Comparison of ENCODE assay signal across 22 cellular contexts in genomic region chr2:70702711-70703395, GRCh38.
DNase-seq lines count a peak whose midpoint lies in the region; ATAC-seq, FAIRE-seq and TF ChIP-seq lines count a peak whose summit lies in the region.
"Had no signal": no experiment of that assay in that cellular context is flagged by ENCODE, and none has a peak within 500 bp of the region (broad histone marks: within the 10 kb centered on the region; RNA-seq: fewer than 3 reads in every experiment).

No MANE protein-coding gene starts in this region.

- ATAC-seq in left ventricle myocardium superior (no peak), GM21360 (IDR thresholded peaks at IDR 0.05; ENCODE audit: unreplicated experiment) (no peak), right lobe of liver (no peak)

- intact Hi-C loops in left ventricle myocardium superior (cut with micrococcal nuclease): no loop called here
- intact Hi-C loops in activated T-helper 1 cell treated with anti-CD3 and anti-CD28 coated beads, Interleukin-12 subunit alpha, Interleukin-12 subunit beta, Interleukin-2, Interleukin-4 antibody, amounts not matched to agents 30 ng/mL and 10 ng/mL and 1 ng/mL, durations not matched to agents 14 hours and 24 hours and 36 hours (cut with micrococcal nuclease): no loop called here
- intact Hi-C loops in right lobe of liver (cut with DNase I): no loop called here

- H2AFZ ChIP-seq in astrocyte (ENCODE audit: low read depth, low read length): peak overlapping the region; percentile 25

- H3K36me3 ChIP-seq in right atrium auricular region (no peaks in the 10 kb centered on the region), astrocyte (ENCODE audit: insufficient read depth, low read length) (no peaks in the 10 kb centered on the region), right lobe of liver (no peaks in the 10 kb centered on the region)
- H3K36me3 ChIP-seq: Peyer's patch had no signal

- H3K4me1 ChIP-seq in right atrium auricular region: no peaks in the 10 kb centered on the region
- H3K4me1 ChIP-seq in astrocyte (ENCODE audit: insufficient read depth, low read length): peaks cover 8% of the 10 kb centered on the region
- H3K4me1 ChIP-seq in right lobe of liver: no peaks in the 10 kb centered on the region
- H3K4me1 ChIP-seq: Peyer's patch had no signal

- H3K27ac ChIP-seq in right atrium auricular region (no peak overlapping the region), astrocyte (ENCODE audit: low read depth, low read length) (no peak overlapping the region), right lobe of liver (no peak overlapping the region)
- H3K27ac ChIP-seq: C4-2B, Peyer's patch had no signal

- no peaks in the 10 kb centered on the region for H3K79me2 ChIP-seq in astrocyte (ENCODE audit: insufficient read depth, low read length)

- TF ChIP-seq CTCF in right atrium auricular region (IDR thresholded peaks at IDR 0.05): no peak
- no peak for TF ChIP-seq CTCF in astrocyte (IDR thresholded peaks at IDR 0.05; ENCODE audit: insufficient read depth, low read depth, low read length)
- no peak for TF ChIP-seq CTCF in right lobe of liver (IDR thresholded peaks at IDR 0.05)

- DNase-seq in right atrium auricular region (ENCODE audit: low spot score): peak; percentile 34
- DNase-seq in left ventricle myocardium superior: no peak
- no peak for DNase-seq in astrocyte (ENCODE audit: low read depth)
- peak; percentile 29 for DNase-seq in islet precursor cell
- DNase-seq in urothelium cell line (ENCODE audit: low spot score): no peak
- no peak for DNase-seq in activated T-helper 1 cell treated with anti-CD3 and anti-CD28 coated beads, Interleukin-12 subunit alpha, Interleukin-12 subunit beta, Interleukin-2, Interleukin-4 antibody, amounts not matched to agents 30 ng/mL and 10 ng/mL and 1 ng/mL, durations not matched to agents 14 hours and 24 hours and 36 hours (ENCODE audit: low spot score)
- no peak for DNase-seq in right lobe of liver
- DNase-seq: DMS53, GDM1, H7, NCI-H1092, NCI-H146, NCI-H2029, NCI-H226, NCI-H510A treated with DMSO at 0.1 percent for 48 hours, NCI-H774, Peyer's patch had no signal

- H3K9me3 ChIP-seq in right atrium auricular region: no peaks in the 10 kb centered on the region
- no peaks in the 10 kb centered on the region for H3K9me3 ChIP-seq in astrocyte (ENCODE audit: insufficient read depth, low read depth, low read length)
- H3K9me3 ChIP-seq in right lobe of liver: no peaks in the 10 kb centered on the region
- H3K9me3 ChIP-seq: Peyer's patch had no signal

- no peak overlapping the region for H3K4me3 Mint-ChIP-seq in astrocyte (ENCODE audit: unreplicated experiment)
- no peak overlapping the region for H3K4me3 Mint-ChIP-seq in activated T-helper 1 cell treated with anti-CD3 and anti-CD28 coated beads, Interleukin-12 subunit alpha, Interleukin-12 subunit beta, Interleukin-2, Interleukin-4 antibody, amounts not matched to agents 30 ng/mL and 10 ng/mL and 1 ng/mL, durations not matched to agents 14 hours and 24 hours and 36 hours

- H3K9me3 Mint-ChIP-seq in astrocyte (ENCODE audit: unreplicated experiment): no peaks in the 10 kb centered on the region
- H3K9me3 Mint-ChIP-seq in activated T-helper 1 cell treated with anti-CD3 and anti-CD28 coated beads, Interleukin-12 subunit alpha, Interleukin-12 subunit beta, Interleukin-2, Interleukin-4 antibody, amounts not matched to agents 30 ng/mL and 10 ng/mL and 1 ng/mL, durations not matched to agents 14 hours and 24 hours and 36 hours: no peaks in the 10 kb centered on the region

- peaks cover 1% of the 10 kb centered on the region for H3K4me1 Mint-ChIP-seq in astrocyte (ENCODE audit: low read depth, unreplicated experiment)
- H3K4me1 Mint-ChIP-seq in activated T-helper 1 cell treated with anti-CD3 and anti-CD28 coated beads, Interleukin-12 subunit alpha, Interleukin-12 subunit beta, Interleukin-2, Interleukin-4 antibody, amounts not matched to agents 30 ng/mL and 10 ng/mL and 1 ng/mL, durations not matched to agents 14 hours and 24 hours and 36 hours (ENCODE audit: low read depth): no peaks in the 10 kb centered on the region

- 74% methylated on average over 8 of the region's 8 CpGs for WGBS in right lobe of liver (ENCODE audit: insufficient coverage, low coverage, low lambda C conversion rate, missing lambda C conversion rate)

- H3K27me3 Mint-ChIP-seq in astrocyte (ENCODE audit: low read depth, unreplicated experiment): peaks cover 2% of the 10 kb centered on the region
- H3K27me3 Mint-ChIP-seq in activated T-helper 1 cell treated with anti-CD3 and anti-CD28 coated beads, Interleukin-12 subunit alpha, Interleukin-12 subunit beta, Interleukin-2, Interleukin-4 antibody, amounts not matched to agents 30 ng/mL and 10 ng/mL and 1 ng/mL, durations not matched to agents 14 hours and 24 hours and 36 hours (ENCODE audit: insufficient read depth): peaks cover 3% of the 10 kb centered on the region

- no peak for FAIRE-seq in astrocyte (lab: Jason Lieb, UNC)
- no peak for FAIRE-seq in urothelium cell line (lab: Jason Lieb, UNC)
- FAIRE-seq: A204.1, D721Med, GM19239 had no signal

- no peaks in the 10 kb centered on the region for H3K36me3 Mint-ChIP-seq in astrocyte (ENCODE audit: low read depth, unreplicated experiment)
- H3K36me3 Mint-ChIP-seq in activated T-helper 1 cell treated with anti-CD3 and anti-CD28 coated beads, Interleukin-12 subunit alpha, Interleukin-12 subunit beta, Interleukin-2, Interleukin-4 antibody, amounts not matched to agents 30 ng/mL and 10 ng/mL and 1 ng/mL, durations not matched to agents 14 hours and 24 hours and 36 hours (ENCODE audit: low read depth): no peaks in the 10 kb centered on the region

- TF ChIP-seq POLR2A in right lobe of liver (IDR thresholded peaks at IDR 0.05): no peak

- H3K27me3 ChIP-seq in right atrium auricular region (no peaks in the 10 kb centered on the region), astrocyte (ENCODE audit: insufficient read depth, low read length) (no peaks in the 10 kb centered on the region), right lobe of liver (no peaks in the 10 kb centered on the region)
- H3K27me3 ChIP-seq: Peyer's patch had no signal

- no peak overlapping the region for H3K9ac ChIP-seq in astrocyte (ENCODE audit: low read length)

- no peak overlapping the region for H3K4me2 ChIP-seq in astrocyte (ENCODE audit: low read length)

- H4K20me1 ChIP-seq in astrocyte (ENCODE audit: insufficient read depth, low read length): no peaks in the 10 kb centered on the region

- H3K4me3 ChIP-seq in right atrium auricular region: no peak overlapping the region
- no peak overlapping the region for H3K4me3 ChIP-seq in astrocyte (ENCODE audit: insufficient read depth, low read depth, low read length)
- no peak overlapping the region for H3K4me3 ChIP-seq in right lobe of liver
- H3K4me3 ChIP-seq: Peyer's patch had no signal

- no peak overlapping the region for H3K27ac Mint-ChIP-seq in astrocyte (ENCODE audit: unreplicated experiment)
- H3K27ac Mint-ChIP-seq in activated T-helper 1 cell treated with anti-CD3 and anti-CD28 coated beads, Interleukin-12 subunit alpha, Interleukin-12 subunit beta, Interleukin-2, Interleukin-4 antibody, amounts not matched to agents 30 ng/mL and 10 ng/mL and 1 ng/mL, durations not matched to agents 14 hours and 24 hours and 36 hours: no peak overlapping the region

Comparison
In these comparisons a context has a peak if more than half of its experiments do, and no peak if none do; other contexts are left out.
1. DNase-seq: peak in right atrium auricular region (single experiment) and islet precursor cell (single experiment); none in left ventricle myocardium superior (single experiment), astrocyte (single experiment), urothelium cell line (single experiment), activated T-helper 1 cell treated with anti-CD3 and anti-CD28 coated beads, Interleukin-12 subunit alpha, Interleukin-12 subunit beta, Interleukin-2, Interleukin-4 antibody, amounts not matched to agents 30 ng/mL and 10 ng/mL and 1 ng/mL, durations not matched to agents 14 hours and 24 hours and 36 hours (single experiment) and right lobe of liver (0 of 3).